ENCODE assay signal across 7 cellular contexts in genomic region chr17:7855643-7856080, GRCh38. TPM values are rescaled to one million over a fixed set of nuclear protein-coding genes. Genes with fewer than 3 reads are reported as not detected.
DNase-seq lines count a peak whose midpoint lies in the region; ATAC-seq and TF ChIP-seq lines count a peak whose summit lies in the region.

No MANE protein-coding gene starts in this region.

- ATAC-seq in GM21576 (IDR thresholded peaks at IDR 0.05; ENCODE audit: unreplicated experiment) (no peak), HG02885 (IDR thresholded peaks at IDR 0.05; ENCODE audit: poor library complexity, unreplicated experiment) (no peak)

- H3K36me3 ChIP-seq in HAP-1 (replicated peaks) (peaks cover 34% of the 10 kb centered on the region), WERI-Rb-1 (peaks cover 36% of the 10 kb centered on the region), iPS-15b (ENCODE audit: control insufficient read depth, insufficient read depth, low read length) (peaks cover 5% of the 10 kb centered on the region), spleen (peaks cover 0 to 69% (median 36%) of the 10 kb centered on the region in 6 donors)

- H3K9me3 ChIP-seq in HAP-1, result no peaks in the 10 kb centered on the region
- H3K9me3 ChIP-seq in WERI-Rb-1 (ENCODE audit: severe bottlenecking), result no peaks in the 10 kb centered on the region
- H3K9me3 ChIP-seq in iPS-15b (ENCODE audit: control insufficient read depth, insufficient read depth, low read length), result no peaks in the 10 kb centered on the region
- no peaks in the 10 kb centered on the region for H3K9me3 ChIP-seq in spleen

- TF ChIP-seq POLR2A in spleen (IDR thresholded peaks at IDR 0.05), result no peak

- H3K4me3 ChIP-seq in HAP-1, result peak overlapping the region; percentile 63
- H3K4me3 ChIP-seq in WERI-Rb-1 (ENCODE audit: low read depth, low read length), result peak overlapping the region; percentile 88
- H3K4me3 ChIP-seq in iPS-15b (ENCODE audit: low read depth, low read length), result peak overlapping the region; percentile 95
- peak overlapping the region in 7 of 8 donors; percentile 53 to 80 (median 71) for H3K4me3 ChIP-seq in spleen

- H3K4me1 ChIP-seq in HAP-1 (peaks cover 24% of the 10 kb centered on the region), iPS-15b (ENCODE audit: control insufficient read depth, insufficient read depth, low read length) (peaks cover 8% of the 10 kb centered on the region), spleen (peaks cover 39 to 84% (median 60%) of the 10 kb centered on the region in 6 donors)

- in situ Hi-C loops in HAP-1 (cut with MboI; ENCODE audit: low sequenced_read_pairs), result no loop called here

- H3K9ac ChIP-seq in iPS-15b (ENCODE audit: low read depth, low read length), result no peak overlapping the region

- peak in 1 of 2 experiments; percentile 67 for DNase-seq in HAP-1 (ENCODE audit: low spot score in 2 of 2)
- no peak for DNase-seq in WERI-Rb-1
- DNase-seq in spleen, result no peak
- no peak for DNase-seq in HK-2 (ENCODE audit: unreplicated experiment)

- WGBS in spleen, 5 donors, result 25 to 39% (median 35%) methylated on average over 20 of the region's 20 CpGs

- intact Hi-C loops in spleen (cut with DNase I; ENCODE audit: low total_unique reads), result no loop called here

- H3K27me3 ChIP-seq in HAP-1 (ENCODE audit: low read depth), result no peaks in the 10 kb centered on the region
- H3K27me3 ChIP-seq in WERI-Rb-1 (ENCODE audit: insufficient read depth, low read depth, severe bottlenecking), result no peaks in the 10 kb centered on the region
- H3K27me3 ChIP-seq in iPS-15b (ENCODE audit: control insufficient read depth, insufficient read depth, low read length), result peaks cover 50% of the 10 kb centered on the region
- no peaks in the 10 kb centered on the region for H3K27me3 ChIP-seq in spleen (replicated peaks in 1 of 7)

- H3K27ac ChIP-seq in WERI-Rb-1 (peak overlapping the region; percentile 98), spleen (peak overlapping the region; percentile 76 to 99 (median 95))

- TF ChIP-seq CTCF in WERI-Rb-1 (IDR thresholded peaks at IDR 0.05; ENCODE audit: low read depth, low read length) (no peak), spleen (IDR thresholded peaks at IDR 0.05 in 8 of 11, conservative IDR thresholded peaks at IDR 0.05 in 3 of 11) (no peak)

RNA-seq across cellular contexts. Expression of gene TMEM88, which starts 0.8 kb away (rescaled TPM):
- total RNA-seq in spleen, result 10 to 100 TPM in 5 of 7 donors, 1 to 10 TPM in 2; 5.2 to 31.8 (median 18.0) TPM
- polyA plus RNA-seq in spleen, result 10 to 100 TPM in 1 of 3 donors, 1 to 10 TPM in 2; 5.5 to 26.2 (median 9.5) TPM

RNA-seq across cellular contexts. Expression of gene NAA38, which starts 1.7 kb away (rescaled TPM):
- total RNA-seq in spleen, result 100 to 1,000 TPM in 1 of 7 donors, 10 to 100 TPM in 6; 51.0 to 111 (median 56.9) TPM
- 100 to 1,000 TPM; 119 to 185 (median 182) TPM for polyA plus RNA-seq in spleen

RNA-seq across cellular contexts. Expression of gene CYB5D1, which starts 2.1 kb away (rescaled TPM):
- total RNA-seq in spleen, result 10 to 100 TPM in 1 of 7 donors, 1 to 10 TPM in 6; 4.1 to 13.2 (median 5.9) TPM
- 1 to 10 TPM; 2.1 to 3.8 (median 2.9) TPM for polyA plus RNA-seq in spleen

RNA-seq across cellular contexts. Expression of gene KDM6B, which starts 21.6 kb away (rescaled TPM):
- 100 to 1,000 TPM in 1 of 7 donors, 10 to 100 TPM in 6; 22.3 to 110 (median 60.8) TPM for total RNA-seq in spleen
- polyA plus RNA-seq in spleen, result 10 to 100 TPM in 1 of 3 donors, 1 to 10 TPM in 2; 2.9 to 11.7 (median 4.0) TPM

RNA-seq across cellular contexts. Expression of gene CHD3, which starts 32.9 kb away (rescaled TPM):
- total RNA-seq in spleen, result 100 to 1,000 TPM in 2 of 7 donors, 10 to 100 TPM in 5; 60.9 to 117 (median 83.6) TPM
- polyA plus RNA-seq in spleen, result 10 to 100 TPM; 37.0 to 84.3 (median 71.8) TPM
